ENCODE assay signal across 22 cellular contexts in genomic region chr13:31485183-31485582, GRCh38.
DNase-seq lines count a peak whose midpoint lies in the region; FAIRE-seq and TF ChIP-seq lines count a peak whose summit lies in the region.
"Had no signal": no experiment of that assay in that cellular context is flagged by ENCODE, and none has a peak within 500 bp of the region (broad histone marks: within the 10 kb centered on the region; RNA-seq: fewer than 3 reads in every experiment).

No MANE protein-coding gene starts in this region.

- peaks cover 28% of the 10 kb centered on the region for H3K4me1 Mint-ChIP-seq in nephron progenitor cell
- H3K4me1 Mint-ChIP-seq: activated CD8-positive, alpha-beta memory T cell treated with anti-CD3 and anti-CD28 coated beads, Interleukin-2, amount 10 ng/mL, durations not matched to agents 7 days and 5 days; stimulated activated effector memory CD8-positive, alpha-beta T cell treated with anti-CD3 and anti-CD28 coated beads, Interleukin-12 subunit alpha, Interleukin-12 subunit beta, amount 100 ng/mL, for 72 hours had no signal

- peak; percentile 43 for DNase-seq in HCEC 1CT
- peak; percentile 57 for DNase-seq in MV-4-11 (lab: John Stamatoyannopoulos, UW)
- DNase-seq in brain microvascular endothelial cell, result peak; percentile 68
- no peak for DNase-seq in nephron progenitor cell
- DNase-seq in T-helper 1 cell, result no peak
- no peak for DNase-seq in LoVo (ENCODE audit: low spot score)
- DNase-seq in GM19239 (ENCODE audit: insufficient read length, low spot score), result no peak
- DNase-seq: activated CD4-positive, CD25-positive, alpha-beta regulatory T cell; activated CD8-positive, alpha-beta memory T cell treated with anti-CD3 and anti-CD28 coated beads, Interleukin-2, amount 10 ng/mL, durations not matched to agents 7 days and 5 days; activated effector memory CD4-positive, alpha-beta T cell treated with Interleukin-2 at 50 U/mL for 16 hours; amygdala; colonic mucosa; DMS79; hippocampal formation; mucosa of descending colon; NCI-H146; occipital lobe had no signal

- no peaks in the 10 kb centered on the region for H3K27me3 ChIP-seq in brain microvascular endothelial cell (replicated peaks)
- H3K27me3 ChIP-seq: colonic mucosa, tibial nerve had no signal

- H3K4me3 Mint-ChIP-seq in nephron progenitor cell, result no peak overlapping the region
- H3K4me3 Mint-ChIP-seq: activated CD8-positive, alpha-beta memory T cell treated with anti-CD3 and anti-CD28 coated beads, Interleukin-2, amount 10 ng/mL, durations not matched to agents 7 days and 5 days; stimulated activated effector memory CD8-positive, alpha-beta T cell treated with anti-CD3 and anti-CD28 coated beads, Interleukin-12 subunit alpha, Interleukin-12 subunit beta, amount 100 ng/mL, for 72 hours had no signal

- no peaks in the 10 kb centered on the region for H3K36me3 Mint-ChIP-seq in nephron progenitor cell (ENCODE audit: low read depth)
- H3K36me3 Mint-ChIP-seq: activated CD8-positive, alpha-beta memory T cell treated with anti-CD3 and anti-CD28 coated beads, Interleukin-2, amount 10 ng/mL, durations not matched to agents 7 days and 5 days; stimulated activated effector memory CD8-positive, alpha-beta T cell treated with anti-CD3 and anti-CD28 coated beads, Interleukin-12 subunit alpha, Interleukin-12 subunit beta, amount 100 ng/mL, for 72 hours had no signal

- in situ Hi-C loops in brain microvascular endothelial cell (cut with HindIII; ENCODE audit: low pct_ligation_motif_present, low sequenced_read_pairs), result no loop called here

- no peaks in the 10 kb centered on the region for H3K9me3 Mint-ChIP-seq in nephron progenitor cell
- H3K9me3 Mint-ChIP-seq: stimulated activated effector memory CD8-positive, alpha-beta T cell treated with anti-CD3 and anti-CD28 coated beads, Interleukin-12 subunit alpha, Interleukin-12 subunit beta, amount 100 ng/mL, for 72 hours had no signal

- no peaks in the 10 kb centered on the region for H3K27me3 Mint-ChIP-seq in nephron progenitor cell (ENCODE audit: low read depth, poor library complexity)
- H3K27me3 Mint-ChIP-seq: activated CD8-positive, alpha-beta memory T cell treated with anti-CD3 and anti-CD28 coated beads, Interleukin-2, amount 10 ng/mL, durations not matched to agents 7 days and 5 days had no signal

- TF ChIP-seq CTCF in brain microvascular endothelial cell (IDR thresholded peaks at IDR 0.05; ENCODE audit: low read depth, low read length, missing control alignments) (no peak), nephron progenitor cell (IDR thresholded peaks at IDR 0.05) (no peak)

- H3K36me3 ChIP-seq in brain microvascular endothelial cell (replicated peaks), result no peaks in the 10 kb centered on the region
- H3K36me3 ChIP-seq: colonic mucosa, tibial nerve had no signal

- no peak overlapping the region for H3K4me3 ChIP-seq in brain microvascular endothelial cell (ENCODE audit: low read depth, low read length)
- H3K4me3 ChIP-seq: colonic mucosa, mucosa of descending colon, skin epidermis, tibial nerve had no signal

- peak overlapping the region; percentile 82 for H3K27ac ChIP-seq in brain microvascular endothelial cell
- H3K27ac ChIP-seq: C4-2B, colonic mucosa, skin epidermis, tibial nerve had no signal

- no peak for FAIRE-seq in GM19239 (lab: Jason Lieb, UNC)
- FAIRE-seq: H1 had no signal

- H3K27ac Mint-ChIP-seq in nephron progenitor cell, result peak overlapping the region; percentile 76
- H3K27ac Mint-ChIP-seq: activated CD8-positive, alpha-beta memory T cell treated with anti-CD3 and anti-CD28 coated beads, Interleukin-2, amount 10 ng/mL, durations not matched to agents 7 days and 5 days; stimulated activated effector memory CD8-positive, alpha-beta T cell treated with anti-CD3 and anti-CD28 coated beads, Interleukin-12 subunit alpha, Interleukin-12 subunit beta, amount 100 ng/mL, for 72 hours had no signal

Comparison
In these comparisons a context has a peak if more than half of its experiments do, and no peak if none do; other contexts are left out.
1. DNase-seq: peak in HCEC 1CT (single experiment), MV-4-11 (single experiment) and brain microvascular endothelial cell (single experiment); none in nephron progenitor cell (single experiment), T-helper 1 cell (0 of 5), LoVo (single experiment) and GM19239 (single experiment).